Comparison of ENCODE assay signal across 9 cellular contexts in genomic region chr9:36023260-36024048, GRCh38. TPM values are rescaled to one million over a fixed set of nuclear protein-coding genes. Genes with fewer than 3 reads are reported as not detected.
DNase-seq lines count a peak whose midpoint lies in the region; ATAC-seq, FAIRE-seq and TF ChIP-seq lines count a peak whose summit lies in the region.
"Had no signal": no experiment of that assay in that cellular context is flagged by ENCODE, and none has a peak within 500 bp of the region (broad histone marks: within the 10 kb centered on the region; RNA-seq: fewer than 3 reads in every experiment).

No MANE protein-coding gene starts in this region.

- ATAC-seq in Right ventricle myocardium inferior, result peak; percentile 34
- no peak for ATAC-seq in GM18868 (IDR thresholded peaks at IDR 0.05; ENCODE audit: unreplicated experiment)

- CTCF ChIA-PET in activated naive CD4-positive, alpha-beta T cell treated with anti-CD3 and anti-CD28 coated beads for 36 hours (lab: Charles Lee), result interaction anchor here (0.7 to 7.4 kb wide), 32 partner anchors 9 to 448 kb away, joined by 3 to 107 read pairs (median 5); partner anchors contain the start of genes CLTA, OR2S2 and RECK

- H3K9me3 ChIP-seq in Loucy (ENCODE audit: insufficient read depth, low read depth, low read length), result no peaks in the 10 kb centered on the region
- H3K9me3 ChIP-seq in vagina, result no peaks in the 10 kb centered on the region

- H3K36me3 Mint-ChIP-seq in activated naive CD4-positive, alpha-beta T cell treated with anti-CD3 and anti-CD28 coated beads for 36 hours (ENCODE audit: low read depth), result no peaks in the 10 kb centered on the region

- no peak overlapping the region for H2AFZ ChIP-seq in Loucy (ENCODE audit: low read length)

- H3K36me3 ChIP-seq in Loucy (ENCODE audit: insufficient read depth, low read length), result no peaks in the 10 kb centered on the region
- H3K36me3 ChIP-seq in vagina, result no peaks in the 10 kb centered on the region

- DNase-seq in SK-N-DZ (ENCODE audit: low spot score), result peak; percentile 71
- DNase-seq in activated naive CD4-positive, alpha-beta T cell treated with anti-CD3 and anti-CD28 coated beads for 36 hours, result peak; percentile 84
- peak; percentile 51 for DNase-seq in Right ventricle myocardium inferior (ENCODE audit: missing footprints)
- peak; percentile 37 to 92 (median 70) for DNase-seq in posterior cingulate gyrus
- no peak for DNase-seq in vagina (ENCODE audit: extremely low spot score in 2 of 2)

- TF ChIP-seq CTCF in Loucy (conservative IDR thresholded peaks at IDR 0.05; ENCODE audit: low read length), result peak; percentile 93
- peak; percentile 34 to 68 (median 39) for TF ChIP-seq CTCF in vagina (IDR thresholded peaks at IDR 0.05)

- H3F3A ChIP-seq in Loucy (ENCODE audit: low read depth), result no peaks in the 10 kb centered on the region

- no peaks in the 10 kb centered on the region for H3K79me2 ChIP-seq in Loucy (ENCODE audit: insufficient read depth, low read length)

- H3K9me2 ChIP-seq in Loucy (replicated peaks; ENCODE audit: low read depth, low read length), result no peaks in the 10 kb centered on the region

- no peak overlapping the region for H3K9ac ChIP-seq in Loucy (ENCODE audit: low read depth, low read length, poor library complexity, severe bottlenecking)

- H3K27ac ChIP-seq in vagina, result no peak overlapping the region

- no peaks in the 10 kb centered on the region for H3K9me3 Mint-ChIP-seq in activated naive CD4-positive, alpha-beta T cell treated with anti-CD3 and anti-CD28 coated beads for 36 hours

- intact Hi-C loops in activated naive CD4-positive, alpha-beta T cell treated with anti-CD3 and anti-CD28 coated beads for 36 hours (cut with micrococcal nuclease), result loop anchor here (1.0 to 5.0 kb wide), 4 partner anchors 15 to 231 kb away; partner anchors contain the start of gene NPR2
- intact Hi-C loops in Right ventricle myocardium inferior (cut with DNase I), result loop anchor here (1.0 to 5.0 kb wide), 3 partner anchors 68 to 231 kb away; partner anchors contain the start of gene NPR2
- intact Hi-C loops in posterior cingulate gyrus (cut with DNase I), result loop anchor here (2.0 kb wide), 1 partner anchor 69 kb away; no protein-coding TSS in a partner anchor
- intact Hi-C loops in vagina (cut with DNase I), result loop anchor here (5.0 kb wide), 1 partner anchor 66 kb away; the partner anchor contains the start of gene OR2S2

- no peaks in the 10 kb centered on the region for H3K4me1 Mint-ChIP-seq in activated naive CD4-positive, alpha-beta T cell treated with anti-CD3 and anti-CD28 coated beads for 36 hours (ENCODE audit: low read depth)

- no peak overlapping the region for H3K4me2 ChIP-seq in Loucy (ENCODE audit: low read depth, low read length, poor library complexity, severe bottlenecking)

- H3K4me3 ChIP-seq in Loucy (ENCODE audit: low read length, poor library complexity, severe bottlenecking), result no peak overlapping the region
- H3K4me3 ChIP-seq in vagina, result no peak overlapping the region

- no peaks in the 10 kb centered on the region for H4K20me1 ChIP-seq in Loucy (ENCODE audit: insufficient read depth, low read length, poor library complexity, severe bottlenecking)

- TF ChIP-seq POLR2A in vagina (IDR thresholded peaks at IDR 0.05), result no peak

- H3K27me3 ChIP-seq in Loucy (ENCODE audit: insufficient read depth, low read length, poor library complexity, severe bottlenecking), result no peaks in the 10 kb centered on the region
- H3K27me3 ChIP-seq in vagina, result no peaks in the 10 kb centered on the region

- H3K4me3 Mint-ChIP-seq in activated naive CD4-positive, alpha-beta T cell treated with anti-CD3 and anti-CD28 coated beads for 36 hours, result no peak overlapping the region

- H3K27ac Mint-ChIP-seq in activated naive CD4-positive, alpha-beta T cell treated with anti-CD3 and anti-CD28 coated beads for 36 hours, result no peak overlapping the region

- H3K27me3 Mint-ChIP-seq in activated naive CD4-positive, alpha-beta T cell treated with anti-CD3 and anti-CD28 coated beads for 36 hours (ENCODE audit: low read depth), result no peaks in the 10 kb centered on the region

- peak; percentile 91 for FAIRE-seq in G401.6 (lab: Jason Lieb, UNC)
- FAIRE-seq: endometrium had no signal

- H3K4me1 ChIP-seq in Loucy (ENCODE audit: insufficient read depth, low read length, poor library complexity, severe bottlenecking), result no peaks in the 10 kb centered on the region
- no peaks in the 10 kb centered on the region for H3K4me1 ChIP-seq in vagina

RNA-seq across cellular contexts. Expression of gene RECK, which starts 13.3 kb away (rescaled TPM):
- 6.0 and 7.4 TPM in 2 replicates for polyA plus RNA-seq in SK-N-DZ (2014; cell fraction: cytosol; rRNA removed)
- 6.5 and 8.5 TPM in 2 replicates for polyA plus RNA-seq in SK-N-DZ (2014; cell fraction: nucleus; rRNA removed)
- 1 to 10 TPM; 7.8 to 8.5 TPM for total RNA-seq in activated naive CD4-positive, alpha-beta T cell treated with anti-CD3 and anti-CD28 coated beads for 36 hours
- total RNA-seq in Right ventricle myocardium inferior, result 5.5 TPM
- 15.5 TPM for total RNA-seq in vagina

Comparison
In these comparisons a context has a peak if more than half of its experiments do, and no peak if none do; other contexts are left out.
1. DNase-seq: peak in SK-N-DZ (single experiment), activated naive CD4-positive, alpha-beta T cell treated with anti-CD3 and anti-CD28 coated beads for 36 hours (single experiment), Right ventricle myocardium inferior (single experiment) and posterior cingulate gyrus (10 of 10); none in vagina (0 of 2).